In genomic region chr4:163175971-163176958, GRCh38 we compare ENCODE assay signal across 31 cellular contexts.
"Had no signal": no experiment of that assay in that cellular context is flagged by ENCODE, and none has a peak within 500 bp of the region (broad histone marks: within the 10 kb centered on the region; RNA-seq: fewer than 3 reads in every experiment).

No MANE protein-coding gene starts in this region.

- ATAC-seq: activated CD4-positive, alpha-beta T cell treated with anti-CD3 and anti-CD28 coated beads for 36 hours; gastrocnemius medialis; left ventricle myocardium superior; pancreas; psoas muscle; stimulated activated memory B cell treated with anti-CD40 and anti-IgM and Interleukin-4, amounts not matched to agents 10 μg/mL and 1 μg/mL and 100 μg/mL, for 72 hours; stimulated activated naive CD8-positive, alpha-beta T cell treated with anti-CD3 and anti-CD28 coated beads, Interleukin-15, amount 100 ng/mL, for 72 hours had no signal

- H3K9me3 Mint-ChIP-seq: nephron progenitor cell; stimulated activated memory B cell treated with anti-CD40 and anti-IgM and Interleukin-4, amounts not matched to agents 10 μg/mL and 1 μg/mL and 100 μg/mL, for 72 hours; stimulated activated naive CD8-positive, alpha-beta T cell treated with anti-CD3 and anti-CD28 coated beads, Interleukin-15, amount 100 ng/mL, for 72 hours; T-helper 2 cell treated with Interferon-gamma antibody and Interleukin-4, amounts not matched to agents 5 μg/mL and 100 μg/mL, for 36 hours had no signal

- H3K36me3 ChIP-seq: gastrocnemius medialis, pancreas, sigmoid colon, upper lobe of left lung, vagina had no signal

- DNase-seq: activated CD4-positive, alpha-beta T cell treated with anti-CD3 and anti-CD28 coated beads for 36 hours; activated CD4-positive, alpha-beta T cell treated with anti-CD3 and anti-CD28 coated beads, Interleukin-2, amount 50 U/mL, for 48 hours; activated CD4-positive, CD25-positive, alpha-beta regulatory T cell; activated CD8-positive, alpha-beta memory T cell treated with anti-CD3 and anti-CD28 coated beads for 24 hours; activated effector memory CD4-positive, alpha-beta T cell treated with Interleukin-2 at 50 U/mL for 16 hours; activated naive CD4-positive, alpha-beta T cell treated with Interleukin-2 at 50 U/mL for 16 hours; anterior cingulate cortex; dorsolateral prefrontal cortex; effector memory CD4-positive, alpha-beta T cell; erythroblast; gastrocnemius medialis; glutamatergic neuron; islet precursor cell; left ventricle myocardium superior; nephron progenitor cell; nucleus accumbens; pancreas; psoas muscle; sigmoid colon; small intestine; stimulated activated CD4-positive, alpha-beta T cell treated with anti-CD3 and anti-CD28 coated beads, Interleukin-1b, Interleukin-23, amount 100 ng/mL, for 48 hours; stimulated activated CD4-positive, alpha-beta T cell treated with anti-CD3 and anti-CD28 coated beads, Interleukin-4, amount 100 ng/mL, for 4 hours; stimulated activated CD8-positive, alpha-beta memory T cell treated with anti-CD3 and anti-CD28 coated beads, Interleukin-4, amount 100 ng/mL, for 48 hours; stimulated activated naive CD8-positive, alpha-beta T cell treated with anti-CD3 and anti-CD28 coated beads, Interleukin-15, amount 100 ng/mL, for 72 hours; substantia nigra; upper lobe of left lung had no signal

- H3K9me3 ChIP-seq: gastrocnemius medialis, pancreas, psoas muscle, sigmoid colon, upper lobe of left lung, vagina had no signal

- H3K4me3 ChIP-seq: coronary artery, dorsolateral prefrontal cortex, gastrocnemius medialis, pancreas, psoas muscle, sigmoid colon, upper lobe of left lung, vagina had no signal

- H3K27me3 ChIP-seq: gastrocnemius medialis, pancreas, upper lobe of left lung, vagina had no signal

- H3K4me3 Mint-ChIP-seq: activated CD4-positive, alpha-beta T cell treated with anti-CD3 and anti-CD28 coated beads for 36 hours; activated naive CD8-positive, alpha-beta T cell; nephron progenitor cell; stimulated activated memory B cell treated with anti-CD40 and anti-IgM and Interleukin-4, amounts not matched to agents 10 μg/mL and 1 μg/mL and 100 μg/mL, for 72 hours; stimulated activated naive CD8-positive, alpha-beta T cell treated with anti-CD3 and anti-CD28 coated beads, Interleukin-15, amount 100 ng/mL, for 72 hours; T-helper 2 cell treated with Interferon-gamma antibody and Interleukin-4, amounts not matched to agents 5 μg/mL and 100 μg/mL, for 36 hours had no signal

- H3K27ac ChIP-seq: coronary artery, dorsolateral prefrontal cortex, gastrocnemius medialis, pancreas, psoas muscle, sigmoid colon, upper lobe of left lung, vagina had no signal

- H3K4me1 ChIP-seq: pancreas, psoas muscle, sigmoid colon, upper lobe of left lung, vagina had no signal

- H3K27ac Mint-ChIP-seq: activated CD4-positive, alpha-beta T cell treated with anti-CD3 and anti-CD28 coated beads for 36 hours; activated naive CD8-positive, alpha-beta T cell; nephron progenitor cell; stimulated activated memory B cell treated with anti-CD40 and anti-IgM and Interleukin-4, amounts not matched to agents 10 μg/mL and 1 μg/mL and 100 μg/mL, for 72 hours; stimulated activated naive CD8-positive, alpha-beta T cell treated with anti-CD3 and anti-CD28 coated beads, Interleukin-15, amount 100 ng/mL, for 72 hours; T-helper 2 cell treated with Interferon-gamma antibody and Interleukin-4, amounts not matched to agents 5 μg/mL and 100 μg/mL, for 36 hours had no signal

- H3K4me1 Mint-ChIP-seq: stimulated activated memory B cell treated with anti-CD40 and anti-IgM and Interleukin-4, amounts not matched to agents 10 μg/mL and 1 μg/mL and 100 μg/mL, for 72 hours had no signal

- H3K36me3 Mint-ChIP-seq: activated naive CD8-positive, alpha-beta T cell; stimulated activated memory B cell treated with anti-CD40 and anti-IgM and Interleukin-4, amounts not matched to agents 10 μg/mL and 1 μg/mL and 100 μg/mL, for 72 hours had no signal
